ENCODE assay signal across 13 cellular contexts in the genomic region with DNA sequence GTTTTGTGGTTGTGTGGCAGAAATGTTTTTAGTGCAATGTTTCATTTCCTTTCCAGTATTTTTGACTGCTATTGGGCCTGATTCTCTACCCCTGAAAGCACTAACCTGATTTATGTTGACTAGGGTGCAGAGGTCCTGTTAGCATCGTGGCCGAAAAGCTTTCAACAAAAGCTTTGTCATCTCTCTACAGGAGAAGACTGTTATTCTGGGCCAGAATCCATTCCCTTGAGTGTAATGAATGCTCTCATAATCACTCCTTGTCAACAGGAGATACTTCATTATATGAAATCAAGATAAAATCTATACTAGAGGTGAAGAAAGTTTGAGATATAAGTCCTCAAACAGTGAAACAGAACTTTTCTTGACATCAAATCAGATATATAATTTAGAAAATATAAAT.
"Had no signal": no experiment of that assay in that cellular context is flagged by ENCODE, and none has a peak within 500 bp of the region (broad histone marks: within the 10 kb centered on the region; RNA-seq: fewer than 3 reads in every experiment).

No MANE protein-coding gene starts in this region.

- H3K36me3 ChIP-seq: cardiac muscle cell, esophagus muscularis mucosa, tibial nerve had no signal

- ATAC-seq: stimulated activated effector memory CD8-positive, alpha-beta T cell treated with anti-CD3 and anti-CD28 coated beads, Interleukin-12 subunit alpha, Interleukin-12 subunit beta, amount 100 ng/mL, for 72 hours had no signal

- H3K27ac ChIP-seq: cardiac muscle cell, esophagus muscularis mucosa, tibial nerve, VCaP had no signal

- H3K9me3 ChIP-seq: esophagus muscularis mucosa, tibial nerve had no signal

- H3K4me3 ChIP-seq: cardiac muscle cell, esophagus muscularis mucosa, lung, tibial nerve had no signal

- H3K27me3 ChIP-seq: cardiac muscle cell, esophagus muscularis mucosa, tibial nerve had no signal

- DNase-seq: activated CD4-positive, alpha-beta memory T cell treated with anti-CD3 and anti-CD28 coated beads, Interleukin-2, amount 10 ng/mL, durations not matched to agents 7 days and 5 days; activated gamma-delta T cell treated with Interleukin-2 at 50 U/mL for 16 hours; activated naive CD8-positive, alpha-beta T cell treated with anti-CD3 and anti-CD28 coated beads for 36 hours; activated T-cell treated with anti-CD3 and anti-CD28 coated beads, Interleukin-2, amount 50 U/mL, for 48 hours; midbrain; naive B cell; posterior cingulate gyrus had no signal
